11 cellular contexts compared by ENCODE assay signal in the genomic region with DNA sequence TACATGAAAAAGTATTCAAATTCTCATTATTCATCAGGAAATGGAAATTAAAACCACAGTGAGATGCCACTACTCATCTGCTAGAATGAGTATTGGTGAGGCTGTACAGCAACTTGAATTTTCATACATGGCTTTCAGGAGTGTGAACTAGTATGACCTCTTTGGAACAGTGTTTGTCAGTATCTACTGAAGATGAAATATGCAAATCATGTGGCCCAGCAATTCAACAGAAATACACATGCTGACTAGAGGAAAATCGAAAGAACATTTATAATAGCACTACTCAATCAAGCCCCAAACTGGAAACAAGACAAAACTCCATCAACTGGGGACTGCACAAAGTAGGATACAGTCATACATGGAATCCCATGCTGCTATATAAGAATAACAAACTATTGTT.
DNase-seq lines count a peak whose midpoint lies in the region; ATAC-seq and TF ChIP-seq lines count a peak whose summit lies in the region.
"Had no signal": no experiment of that assay in that cellular context is flagged by ENCODE, and none has a peak within 500 bp of the region (broad histone marks: within the 10 kb centered on the region; RNA-seq: fewer than 3 reads in every experiment).

No MANE protein-coding gene starts in this region.

- no peaks in the 10 kb centered on the region for H3K27me3 ChIP-seq in upper lobe of left lung
- H3K27me3 ChIP-seq: uterus had no signal

- H3K9me3 ChIP-seq in upper lobe of left lung, result no peaks in the 10 kb centered on the region
- H3K9me3 ChIP-seq: uterus had no signal

- H3K36me3 ChIP-seq in upper lobe of left lung, result no peaks in the 10 kb centered on the region
- H3K36me3 ChIP-seq: uterus had no signal

- WGBS in upper lobe of left lung, 2 donors, result 52 to 86% methylated on average over 1 of the region's 1 CpG

- ATAC-seq in GM18870 (IDR thresholded peaks at IDR 0.05; ENCODE audit: unreplicated experiment), result peak; percentile 99
- ATAC-seq in GM21390 (IDR thresholded peaks at IDR 0.05; ENCODE audit: unreplicated experiment), result peak; percentile 99
- ATAC-seq in HG03039 (IDR thresholded peaks at IDR 0.05; ENCODE audit: unreplicated experiment), result peak; percentile 97
- no peak for ATAC-seq in upper lobe of left lung (ENCODE audit: low FRiP score in 2 of 2)

- no peaks in the 10 kb centered on the region for H3K4me1 ChIP-seq in upper lobe of left lung
- H3K4me1 ChIP-seq: Caco-2, uterus had no signal

- no peak for TF ChIP-seq EP300 in upper lobe of left lung (IDR thresholded peaks at IDR 0.05)

- intact Hi-C loops in cardiac septum (cut with DNase I), result no loop called here

- no peak for TF ChIP-seq POLR2A in upper lobe of left lung (IDR thresholded peaks at IDR 0.05)

- no peak for TF ChIP-seq CTCF in upper lobe of left lung (IDR thresholded peaks at IDR 0.05)

- DNase-seq in NCI-H526 (lab: John Stamatoyannopoulos, UW) (peak; percentile 93 to 95), H4 (ENCODE audit: low spot score) (no peak), cardiac septum (ENCODE audit: low spot score) (no peak), upper lobe of left lung (no peak)
- DNase-seq: Caco-2, head of caudate nucleus, SHP77 treated with DMSO at 0.1 percent for 48 hours, uterus had no signal

- no peak overlapping the region for H3K4me3 ChIP-seq in upper lobe of left lung
- H3K4me3 ChIP-seq: uterus had no signal

- no peak overlapping the region for H3K27ac ChIP-seq in upper lobe of left lung
- H3K27ac ChIP-seq: uterus had no signal

Comparison
In these comparisons a context has a peak if more than half of its experiments do, and no peak if none do; other contexts are left out.
1. ATAC-seq: peak in GM18870 (single experiment), GM21390 (single experiment) and HG03039 (single experiment); none in upper lobe of left lung (0 of 2).
2. DNase-seq: peak in NCI-H526 (2 of 2); none in H4 (single experiment), cardiac septum (single experiment) and upper lobe of left lung (0 of 2).